9 cellular contexts compared by ENCODE assay signal in the genomic region with DNA sequence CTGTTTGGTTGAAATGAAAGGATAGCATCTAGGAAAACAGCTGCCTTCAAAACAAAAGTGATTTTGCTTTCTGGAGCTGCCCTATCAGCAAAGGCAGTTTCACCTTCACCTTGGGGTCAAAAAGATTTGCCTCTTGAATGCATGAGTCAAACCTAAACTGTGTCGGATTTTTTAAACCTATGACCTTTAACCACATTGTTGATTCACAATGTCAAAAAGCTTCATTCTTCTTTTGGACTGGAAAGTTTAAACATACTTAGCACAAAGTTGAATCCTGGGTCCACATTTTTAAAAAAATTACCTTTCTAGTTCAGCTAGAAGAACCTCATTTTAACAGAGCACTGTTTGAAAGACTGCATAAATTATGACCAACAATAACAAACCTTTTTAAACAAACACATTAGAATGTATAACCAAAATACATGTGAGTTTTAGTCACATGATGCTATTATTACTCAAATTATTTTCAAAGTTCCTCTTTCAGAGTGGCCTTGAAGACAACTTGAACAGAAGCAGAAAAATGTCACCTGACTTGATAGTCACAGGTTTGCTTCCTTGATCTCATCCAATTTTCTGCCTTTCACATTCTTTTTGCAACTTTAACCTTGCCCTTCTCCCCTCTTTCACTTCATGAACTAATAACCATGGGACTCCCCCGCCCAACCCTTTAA.
A peak's percentile ranks its signal among the peaks of the same experiment; 100 is the strongest.
DNase-seq lines count a peak whose midpoint lies in the region; ATAC-seq, FAIRE-seq and TF ChIP-seq lines count a peak whose summit lies in the region.
"Had no signal": no experiment of that assay in that cellular context is flagged by ENCODE, and none has a peak within 500 bp of the region (broad histone marks: within the 10 kb centered on the region; RNA-seq: fewer than 3 reads in every experiment).

No MANE protein-coding gene starts in this region.

- ATAC-seq in GM19467 (IDR thresholded peaks at IDR 0.05; ENCODE audit: unreplicated experiment) = peak; percentile 55
- peak; percentile 55 for ATAC-seq in HG03139 (IDR thresholded peaks at IDR 0.05; ENCODE audit: unreplicated experiment)
- ATAC-seq in K562 = no peak
- ATAC-seq: Panc1 had no signal

- 0% methylated on average over 2 of the region's 2 CpGs for WGBS in K562 (ENCODE audit: insufficient coverage, low coverage, missing lambda C conversion rate)

- no peak overlapping the region for H3K27ac ChIP-seq in K562 (ENCODE audit: extremely low read depth, low read depth, low read length)

- BruUV-seq in K562 (replicated peaks; lab: Mats Ljungman, UMichigan) = no TSS peak

- no peaks in the 10 kb centered on the region for H3K79me2 ChIP-seq in K562 (ENCODE audit: control insufficient read depth, insufficient read depth, low read length)

- peaks cover 0 to 18% of the 10 kb centered on the region in 2 experiments; a peak in 3 of 5 replicates for H3K27me3 ChIP-seq in K562 (ENCODE audit: control insufficient read depth in 2 of 2, insufficient read depth in 2 of 2, low read length in 2 of 2)

- intact Hi-C loops in K562 (cut with micrococcal nuclease) = no loop called here

- FAIRE-seq in K562 (lab: Jason Lieb, UNC) = no peak

- H3K4me2 ChIP-seq in K562 (ENCODE audit: insufficient read depth, low read length) = no peak overlapping the region

- TF ChIP-seq POLR2A in K562 (conservative IDR thresholded peaks at IDR 0.05) = no peak

- no peaks in the 10 kb centered on the region for H4K20me1 ChIP-seq in K562 (replicated peaks; ENCODE audit: control insufficient read depth, insufficient read depth, low read length)

- POLR2A ChIA-PET in K562 (lab: Yijun Ruan, JAX) = no interaction called here

- peaks cover 0 to 2% of the 10 kb centered on the region in 2 experiments; a peak in 2 of 5 replicates for H3K4me1 ChIP-seq in K562 (replicated peaks in 1 of 2; ENCODE audit: control insufficient read depth in 2 of 2, insufficient read depth in 2 of 2, low read length in 2 of 2)

- H3K36me3 ChIP-seq in K562 (ENCODE audit: control insufficient read depth, insufficient read depth, low read length) = no peaks in the 10 kb centered on the region

- TF ChIP-seq EP300 in K562 (IDR thresholded peaks at IDR 0.05; ENCODE audit: low read length) = no peak

- H3K9me3 ChIP-seq in K562 (replicated peaks; ENCODE audit: control insufficient read depth, insufficient read depth, low read depth, low read length) = no peaks in the 10 kb centered on the region

- H3K9me1 ChIP-seq in K562 (ENCODE audit: control insufficient read depth, insufficient read depth, low read length) = no peaks in the 10 kb centered on the region

- DNase-seq in GM13977 (ENCODE audit: low spot score) (peak; percentile 61), K562 (ENCODE audit: extremely low read depth in 1 of 4, low spot score in 3 of 4) (peak in 2 of 4 experiments; percentile 24 to 29), DMS114 treated with DMSO at 0.1 percent for 48 hours (lab: John Stamatoyannopoulos, UW; ENCODE audit: unreplicated experiment) (no peak), SIG-M5 (lab: John Stamatoyannopoulos, UW) (no peak), mesenteric fat pad (ENCODE audit: low spot score) (no peak)
- DNase-seq in activated CD4-positive, CD25-positive, alpha-beta regulatory T cell treated with anti-CD3 and anti-CD28 coated beads, Interleukin-2, amount 50 U/mL, for 72 hours = no peak

- TF ChIP-seq CTCF in GM13977 (IDR thresholded peaks at IDR 0.05; ENCODE audit: extremely low read depth, insufficient read depth, missing control alignments) (no peak), K562 (IDR thresholded peaks at IDR 0.05 in 2 of 3, conservative IDR thresholded peaks at IDR 0.05 in 1 of 3; ENCODE audit: insufficient read depth in 2 of 3, low read depth in 1 of 3, low read length in 3 of 3) (no peak)

- CTCF ChIA-PET in K562 (lab: Yijun Ruan, JAX; ENCODE audit: low intra/inter-chr PET ratio) = no interaction called here

- H3K9ac ChIP-seq in K562 (ENCODE audit: insufficient read depth in 1 of 2, low read depth in 2 of 2, low read length in 2 of 2) = no peak overlapping the region

- in situ Hi-C loops in GM13977 (cut with MboI; ENCODE audit: low pct_unique_long_range_greater_than_20kb, low sequenced_read_pairs, unreplicated experiment) (no loop called here), K562 (cut with MboI) (no loop called here)

- H2AFZ ChIP-seq in K562 (ENCODE audit: low read depth, low read length) = no peak overlapping the region

- no peak for TF ChIP-seq RAD21 in K562 (CRISPR knock-in tag; conservative IDR thresholded peaks at IDR 0.05 in 1 of 2, IDR thresholded peaks at IDR 0.05 in 1 of 2)

- H3K4me3 ChIP-seq in K562 = no peak overlapping the region

TF ChIP-seq in K562, 482 proteins besides CTCF, POLR2A, EP300 and RAD21:
- TF ChIP-seq TEAD4 (IDR thresholded peaks at IDR 0.05; ENCODE audit: low read length) = peak; percentile 56; the same call in 1 of the 2 replicates
- no peak for TF ChIP-seq TEAD4 (CRISPR knock-in tag; IDR thresholded peaks at IDR 0.05; ENCODE audit: borderline replicate concordance)
- TF ChIP-seq SMARCA5 (IDR thresholded peaks at IDR 0.05) = no peak
- TF ChIP-seq CBFA2T3 (IDR thresholded peaks at IDR 0.05) = peak; percentile 57
- no peak for TF ChIP-seq NFRKB (IDR thresholded peaks at IDR 0.05; ENCODE audit: low read depth)
- no peak for TF ChIP-seq NR2C2 (CRISPR knock-in tag; IDR thresholded peaks at IDR 0.05)
- TF ChIP-seq NR2C2 (tag; IDR thresholded peaks at IDR 0.05) = peak; percentile 50; the same call in 1 of the 2 replicates
- peak; percentile 97 to 98 for TF ChIP-seq KDM1A (IDR thresholded peaks at IDR 0.05)
- TF ChIP-seq KDM2B (CRISPR knock-in tag; IDR thresholded peaks at IDR 0.05) = no peak
- TF ChIP-seq NFIC (IDR thresholded peaks at IDR 0.05) = no peak
- peak in 1 of 2 experiments; percentile 73; a peak in 2 of 4 replicates for TF ChIP-seq HDAC1 (IDR thresholded peaks at IDR 0.05)
- peak; percentile 56; the same call in 1 of the 2 replicates for TF ChIP-seq SOX6 (IDR thresholded peaks at IDR 0.05)
- TF ChIP-seq ESRRA (IDR thresholded peaks at IDR 0.05; ENCODE audit: borderline replicate concordance, low read depth) = peak; percentile 62
- TF ChIP-seq TFE3 (CRISPR knock-in tag; IDR thresholded peaks at IDR 0.05) = peak; percentile 71
- TF ChIP-seq, protein P1, sequence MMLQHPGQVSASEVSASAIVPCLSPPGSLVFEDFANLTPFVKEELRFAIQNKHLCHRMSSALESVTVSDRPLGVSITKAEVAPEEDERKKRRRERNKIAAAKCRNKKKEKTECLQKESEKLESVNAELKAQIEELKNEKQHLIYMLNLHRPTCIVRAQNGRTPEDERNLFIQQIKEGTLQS (IDR thresholded peaks at IDR 0.05) = peak; percentile 13; the same call in 1 of the 2 replicates
- TF ChIP-seq, protein P1 (CRISPR knock-in tag; conservative IDR thresholded peaks at IDR 0.05) = no peak
- TF ChIP-seq ZNF589 (CRISPR knock-in tag; IDR thresholded peaks at IDR 0.05; ENCODE audit: low read depth) = no peak
- TF ChIP-seq BCOR (IDR thresholded peaks at IDR 0.05) = no peak
- TF ChIP-seq BRD4 (IDR thresholded peaks at IDR 0.05) = no peak
- 0 out of 2 replicates have a peak, but pooled peaks have one; percentile 28 for TF ChIP-seq CBFA2T2 (conservative IDR thresholded peaks at IDR 0.05)
- peak; percentile 77 for TF ChIP-seq FOSL1 (tag; conservative IDR thresholded peaks at IDR 0.05)
- TF ChIP-seq HDAC2 (IDR thresholded peaks at IDR 0.05) = peak; percentile 58; the same call in 1 of the 2 replicates
- no peak for TF ChIP-seq KLF13 (tag; IDR thresholded peaks at IDR 0.05; ENCODE audit: borderline replicate concordance, low read depth)
- peak in 1 of 2 experiments; percentile 94; a peak in 2 of 4 replicates for TF ChIP-seq RCOR1 (IDR thresholded peaks at IDR 0.05; ENCODE audit: borderline replicate concordance in 1 of 2, low read depth in 2 of 2, low read length in 2 of 2)
